Comparison of ENCODE assay signal across 8 cellular contexts in genomic region chr14:37232907-37233481, GRCh38. TPM values are rescaled to one million over a fixed set of nuclear protein-coding genes. Genes with fewer than 3 reads are reported as not detected.
DNase-seq lines count a peak whose midpoint lies in the region; ATAC-seq, FAIRE-seq and TF ChIP-seq lines count a peak whose summit lies in the region.

No MANE protein-coding gene starts in this region.

- H3K9me3 ChIP-seq in A549 (no peaks in the 10 kb centered on the region), Panc1 (ENCODE audit: control insufficient read depth, insufficient read depth, low read depth, low read length) (no peaks in the 10 kb centered on the region), fibroblast of lung (ENCODE audit: control insufficient read depth, insufficient read depth, low read depth, low read length) (no peaks in the 10 kb centered on the region), spleen (no peaks in the 10 kb centered on the region)

- H4K20me1 ChIP-seq in KMS-11 (ENCODE audit: insufficient read depth) (no peaks in the 10 kb centered on the region), fibroblast of lung (ENCODE audit: control insufficient read depth, extremely low read depth, insufficient read depth, low read length) (no peaks in the 10 kb centered on the region)

- no peak for TF ChIP-seq POLR2A in A549 (IDR thresholded peaks at IDR 0.05; ENCODE audit: low read length)
- TF ChIP-seq POLR2A in spleen (IDR thresholded peaks at IDR 0.05): no peak

- DNase-seq in A549 (ENCODE audit: low read depth in 1 of 2, low spot score in 1 of 2) (peak; percentile 43 to 63), Panc1 (ENCODE audit: low read depth, low spot score) (no peak), fibroblast of lung (ENCODE audit: low read depth in 2 of 2) (peak; percentile 29 to 71), putamen (ENCODE audit: low spot score) (peak; percentile 3), spleen (no peak)
- DNase-seq in activated effector memory CD4-positive, alpha-beta T cell treated with anti-CD3 and anti-CD28 coated beads, Interleukin-2, amount 50 U/mL, for 16 hours: no peak

- H3K4me3 ChIP-seq in A549: no peak overlapping the region
- no peak overlapping the region for H3K4me3 ChIP-seq in KMS-11 (IDR thresholded peaks at IDR 0.05; ENCODE audit: insufficient read depth, low read depth, low read length)
- no peak overlapping the region for H3K4me3 ChIP-seq in Panc1 (ENCODE audit: low read depth in 2 of 2, low read length in 2 of 2)
- no peak overlapping the region for H3K4me3 ChIP-seq in fibroblast of lung (replicated peaks in 1 of 4; ENCODE audit: control extremely low read depth in 1 of 4, insufficient read depth in 1 of 4, low read depth in 3 of 4, low read length in 4 of 4)
- no peak overlapping the region for H3K4me3 ChIP-seq in spleen

- H3K27me3 ChIP-seq in KMS-11 (ENCODE audit: insufficient read depth, low read depth): no peaks in the 10 kb centered on the region
- no peaks in the 10 kb centered on the region for H3K27me3 ChIP-seq in Panc1 (ENCODE audit: control insufficient read depth, insufficient read depth, low read length)
- no peaks in the 10 kb centered on the region for H3K27me3 ChIP-seq in fibroblast of lung (ENCODE audit: control insufficient read depth, insufficient read depth, low read length)
- H3K27me3 ChIP-seq in spleen (replicated peaks in 1 of 7): no peaks in the 10 kb centered on the region

- TF ChIP-seq CTCF in A549 (IDR thresholded peaks at IDR 0.05): peak; percentile 68
- TF ChIP-seq CTCF in GM12873 (IDR thresholded peaks at IDR 0.05; ENCODE audit: insufficient read depth, low read depth, low read length, missing control alignments): peak; percentile 73
- peak; percentile 63 for TF ChIP-seq CTCF in KMS-11 (conservative IDR thresholded peaks at IDR 0.05; ENCODE audit: low read depth, low read length)
- TF ChIP-seq CTCF in Panc1 (IDR thresholded peaks at IDR 0.05): peak; percentile 71; the same call in 1 of the 2 replicates
- TF ChIP-seq CTCF in fibroblast of lung (conservative IDR thresholded peaks at IDR 0.05 in 1 of 2, IDR thresholded peaks at IDR 0.05 in 1 of 2; ENCODE audit: low read depth in 1 of 2, low read length in 2 of 2): peak; percentile 67 to 77
- peak in 4 of 11 experiments; percentile 36 to 53 (median 46) for TF ChIP-seq CTCF in spleen (IDR thresholded peaks at IDR 0.05 in 8 of 11, conservative IDR thresholded peaks at IDR 0.05 in 3 of 11)

- intact Hi-C loops in Panc1 (cut with micrococcal nuclease; ENCODE audit: unreplicated experiment): no loop called here
- intact Hi-C loops in spleen (cut with DNase I; ENCODE audit: low total_unique reads): no loop called here

- peak; percentile 81 to 89 for ATAC-seq in A549
- 0 out of 2 replicates have a peak, but pooled peaks have one; percentile 58 for ATAC-seq in Panc1

- no peak overlapping the region for H3K4me2 ChIP-seq in A549
- no peak overlapping the region for H3K4me2 ChIP-seq in KMS-11
- H3K4me2 ChIP-seq in fibroblast of lung (ENCODE audit: extremely low read depth, insufficient read depth, low read length): no peak overlapping the region

- no TSS peak for BruUV-seq in Panc1 (replicated peaks; lab: Mats Ljungman, UMichigan)

- no peak overlapping the region for H3K27ac ChIP-seq in A549
- H3K27ac ChIP-seq in KMS-11: no peak overlapping the region
- no peak overlapping the region for H3K27ac ChIP-seq in Panc1 (ENCODE audit: low read length)
- H3K27ac ChIP-seq in fibroblast of lung (ENCODE audit: insufficient read depth, low read length): no peak overlapping the region
- H3K27ac ChIP-seq in spleen: no peak overlapping the region

- peak; percentile 61 to 63 for TF ChIP-seq RAD21 in A549 (conservative IDR thresholded peaks at IDR 0.05 in 1 of 2, IDR thresholded peaks at IDR 0.05 in 1 of 2)

- H2AFZ ChIP-seq in KMS-11 (ENCODE audit: low read depth): no peak overlapping the region
- no peak overlapping the region for H2AFZ ChIP-seq in fibroblast of lung (ENCODE audit: low read length)

- H3K9ac ChIP-seq in KMS-11: no peak overlapping the region
- H3K9ac ChIP-seq in fibroblast of lung (ENCODE audit: insufficient read depth, low read length): no peak overlapping the region

- peak; percentile 49 for FAIRE-seq in A549 (lab: Jason Lieb, UNC)

- CTCF ChIA-PET in A549 (lab: Yijun Ruan, JAX) (interaction anchor here (0.6 to 1.3 kb wide), 9 partner anchors 12 to 642 kb away, joined by 3 to 5 read pairs (median 3); no protein-coding TSS in a partner anchor), Panc1 (lab: Charles Lee) (interaction anchor here (0.7 kb wide), 1 partner anchor 11 kb away, joined by 4 read pairs; no protein-coding TSS in a partner anchor)

- no peaks in the 10 kb centered on the region for H3K36me3 ChIP-seq in KMS-11 (ENCODE audit: insufficient read depth)
- no peaks in the 10 kb centered on the region for H3K36me3 ChIP-seq in Panc1 (ENCODE audit: control insufficient read depth, insufficient read depth, low read length)
- no peaks in the 10 kb centered on the region for H3K36me3 ChIP-seq in fibroblast of lung (ENCODE audit: control insufficient read depth, insufficient read depth, low read length)
- no peaks in the 10 kb centered on the region for H3K36me3 ChIP-seq in spleen

- no peak for TF ChIP-seq EP300 in A549 (IDR thresholded peaks at IDR 0.05)

- WGBS in A549 (ENCODE audit: missing lambda C conversion rate): 0% methylated on average over 1 of the region's 1 CpG
- 0 to 7% (median 2%) methylated on average over 1 of the region's 1 CpG for WGBS in spleen, 5 donors

- POLR2A ChIA-PET in A549 (lab: Yijun Ruan, JAX) (no interaction called here), Panc1 (lab: Charles Lee) (no interaction called here)

- in situ Hi-C loops in Panc1 (cut with HindIII; ENCODE audit: low pct_unique_long_range_greater_than_20kb, low sequenced_read_pairs): no loop called here

- H3K79me2 ChIP-seq in KMS-11 (ENCODE audit: insufficient read depth, low read depth): no peaks in the 10 kb centered on the region
- no peaks in the 10 kb centered on the region for H3K79me2 ChIP-seq in fibroblast of lung (ENCODE audit: control insufficient read depth, insufficient read depth, low read length)

- 0 out of 3 replicates have a peak, but pooled peaks cover 3% of the 10 kb centered on the region for H3K4me1 ChIP-seq in A549
- H3K4me1 ChIP-seq in KMS-11 (ENCODE audit: low read depth, poor library complexity, severe bottlenecking): no peaks in the 10 kb centered on the region
- H3K4me1 ChIP-seq in Panc1 (ENCODE audit: control insufficient read depth, insufficient read depth, low read length): no peaks in the 10 kb centered on the region
- H3K4me1 ChIP-seq in fibroblast of lung (ENCODE audit: control insufficient read depth, extremely low read depth, insufficient read depth, low read length): no peaks in the 10 kb centered on the region
- no peaks in the 10 kb centered on the region for H3K4me1 ChIP-seq in spleen

TF ChIP-seq in A549, 52 proteins besides CTCF, POLR2A, EP300 and RAD21:
- TF ChIP-seq ZC3H11A (IDR thresholded peaks at IDR 0.05) (no peak), SMC3 (IDR thresholded peaks at IDR 0.05) (peak; percentile 28; the same call in 1 of the 3 replicates)

RNA-seq across cellular contexts. Expression of gene MIPOL1, which starts 35.3 kb away (rescaled TPM):
- 8.6 and 13.4 TPM in 2 replicates for polyA plus RNA-seq in A549 (2011; rRNA removed)
- 1.0 and 1.4 TPM in 2 replicates for polyA plus RNA-seq in A549 (2012; cell fraction: cytosol; rRNA removed)
- polyA plus RNA-seq in A549 (2012; cell fraction: nucleus; rRNA removed): 0.83 and 1.4 TPM in 2 replicates
- polyA plus RNA-seq in A549 (2017; fragmentation: RNase III; extraction: RNeasy Plus Mini Kit Qiagen cat#74134 plus additional on column Dnase treatment): 4.0 to 5.2 TPM (median 4.8 TPM) in 3 replicates
- 7.1 and 9.6 TPM in 2 replicates for polyA minus RNA-seq in A549 (2011; rRNA and poly(A)+ RNA removed)
- 12.8 TPM for total RNA-seq in Panc1 (2021; ENCODE audit: unreplicated experiment)
- 3.8 TPM for polyA plus RNA-seq in Panc1 (2012; ENCODE audit: insufficient read length)
- total RNA-seq in fibroblast of lung: 8.6 and 9.0 TPM in 2 replicates
- 4.3 and 6.4 TPM in 2 replicates for polyA plus RNA-seq in fibroblast of lung
- 3.5 and 4.2 TPM in 2 replicates for polyA plus RNA-seq in fibroblast of lung (2012)
- polyA minus RNA-seq in fibroblast of lung (ENCODE audit: low replicate concordance): 1.6 TPM in 1 of 2 replicates, not detected in the other
- 10 to 100 TPM in 3 of 7 donors, 1 to 10 TPM in 4; 3.4 to 15.5 (median 9.0) TPM for total RNA-seq in spleen
- polyA plus RNA-seq in spleen: 1 to 10 TPM in 1 of 3 donors, under 1 TPM in 2; 0.50 to 1.2 (median 0.65) TPM

Comparison
In these comparisons a context has a peak if more than half of its experiments do, and no peak if none do; other contexts are left out.
1. DNase-seq: peak in A549 (2 of 2), fibroblast of lung (2 of 2) and putamen (single experiment); none in Panc1 (single experiment), spleen (single experiment) and activated effector memory CD4-positive, alpha-beta T cell treated with anti-CD3 and anti-CD28 coated beads, Interleukin-2, amount 50 U/mL, for 16 hours (single experiment).